ENCODE assay signal across 6 cellular contexts in genomic region chr19:49422407-49423277, GRCh38. TPM values are rescaled to one million over a fixed set of nuclear protein-coding genes. Genes with fewer than 3 reads are reported as not detected.
DNase-seq lines count a peak whose midpoint lies in the region; ATAC-seq and TF ChIP-seq lines count a peak whose summit lies in the region.

No MANE protein-coding gene starts in this region.

- CTCF ChIA-PET in RWPE1 (lab: Yijun Ruan, JAX), result no interaction called here

- ATAC-seq in esophagus mucosa (peak; percentile 54), GM19324 (IDR thresholded peaks at IDR 0.05; ENCODE audit: low FRiP score, unreplicated experiment) (no peak), GM21528 (IDR thresholded peaks at IDR 0.05; ENCODE audit: low FRiP score, unreplicated experiment) (no peak)

- H3K27ac ChIP-seq in RWPE1, result no peak overlapping the region

- DNase-seq in RWPE1 (ENCODE audit: low spot score), result no peak
- peak; percentile 28 for DNase-seq in stimulated activated naive CD4-positive, alpha-beta T cell treated with Interleukin-2 at 50 U/mL for 16 hours (lab: John Stamatoyannopoulos, UW)

- TF ChIP-seq CTCF in GM12872 (IDR thresholded peaks at IDR 0.05; ENCODE audit: insufficient read depth, low read depth, low read length) (peak; percentile 45; the same call in 2 of the 3 replicates), RWPE1 (conservative IDR thresholded peaks at IDR 0.05; ENCODE audit: low read depth) (peak; percentile 25)

- POLR2A ChIA-PET in RWPE1 (lab: Yijun Ruan, JAX; ENCODE audit: low non-redundant PET), result no interaction called here

RNA-seq across cellular contexts. Expression of gene PTH2, which starts 0.6 kb away (rescaled TPM):
- not detected for total RNA-seq in esophagus mucosa

RNA-seq across cellular contexts. Expression of gene GFY, which starts 2.5 kb away (rescaled TPM):
- total RNA-seq in esophagus mucosa, result not detected

RNA-seq across cellular contexts. Expression of gene SLC17A7, which starts 18.7 kb away (rescaled TPM):
- total RNA-seq in esophagus mucosa, result not detected

RNA-seq across cellular contexts. Expression of gene PIH1D1, which starts 29.0 kb away (rescaled TPM):
- total RNA-seq in esophagus mucosa, result 53.6 TPM

RNA-seq across cellular contexts. Expression of gene ALDH16A1, which starts 30.4 kb away (rescaled TPM):
- total RNA-seq in esophagus mucosa, result 27.2 TPM
